In genomic region chr14:68569970-68570409, GRCh38 we compare ENCODE assay signal across 15 cellular contexts.
A peak's percentile ranks its signal among the peaks of the same experiment; 100 is the strongest.
DNase-seq lines count a peak whose midpoint lies in the region; ATAC-seq and TF ChIP-seq lines count a peak whose summit lies in the region.
"Had no signal": no experiment of that assay in that cellular context is flagged by ENCODE, and none has a peak within 500 bp of the region (broad histone marks: within the 10 kb centered on the region; RNA-seq: fewer than 3 reads in every experiment).

No MANE protein-coding gene starts in this region.

- TF ChIP-seq POLR2A in sigmoid colon (IDR thresholded peaks at IDR 0.05): no peak

- H3K4me1 Mint-ChIP-seq in Caco-2 (ENCODE audit: low read depth, unreplicated experiment): peaks cover 14% of the 10 kb centered on the region

- no TSS peak for BruUV-seq in Caco-2 (replicated peaks; lab: Mats Ljungman, UMichigan)

- no peaks in the 10 kb centered on the region for H3K27me3 ChIP-seq in Caco-2 (replicated peaks; ENCODE audit: control insufficient read depth, insufficient read depth, low read length)
- H3K27me3 ChIP-seq in liver (ENCODE audit: control insufficient read depth in 4 of 4, insufficient read depth in 4 of 4, low read length in 3 of 4): no peaks in the 10 kb centered on the region
- H3K27me3 ChIP-seq in sigmoid colon: no peaks in the 10 kb centered on the region

- no peak for TF ChIP-seq EP300 in sigmoid colon (IDR thresholded peaks at IDR 0.05)

- H3K4me1 ChIP-seq in Caco-2 (peaks cover 15% of the 10 kb centered on the region), liver (ENCODE audit: control insufficient read depth in 4 of 4, insufficient read depth in 4 of 4, low read length in 3 of 4) (peaks cover 19 to 48% (median 33%) of the 10 kb centered on the region in 4 donors), sigmoid colon (peaks cover 0 to 30% (median 15%) of the 10 kb centered on the region in 4 donors)

- H3K9me3 ChIP-seq in Caco-2: no peaks in the 10 kb centered on the region
- no peaks in the 10 kb centered on the region for H3K9me3 ChIP-seq in liver (ENCODE audit: control insufficient read depth in 4 of 4, low read length in 3 of 4)
- no peaks in the 10 kb centered on the region for H3K9me3 ChIP-seq in sigmoid colon

- no peak overlapping the region for H3K4me3 Mint-ChIP-seq in Caco-2 (ENCODE audit: unreplicated experiment)
- H3K4me3 Mint-ChIP-seq: activated naive CD8-positive, alpha-beta T cell treated with anti-CD3 and anti-CD28 coated beads for 36 hours; natural killer cell had no signal

- no peaks in the 10 kb centered on the region for H3K36me3 ChIP-seq in Caco-2 (ENCODE audit: control insufficient read depth, insufficient read depth, low read length)
- H3K36me3 ChIP-seq in liver (ENCODE audit: control insufficient read depth in 4 of 4, insufficient read depth in 3 of 4, low read depth in 1 of 4, low read length in 3 of 4): no peaks in the 10 kb centered on the region
- H3K36me3 ChIP-seq in sigmoid colon: no peaks in the 10 kb centered on the region

- intact Hi-C loops in Caco-2 (cut with micrococcal nuclease; ENCODE audit: unreplicated experiment): loop anchor here (5.0 kb wide), 1 partner anchor 93 kb away; no protein-coding TSS in a partner anchor
- intact Hi-C loops in sigmoid colon (cut with DNase I): no loop called here

- peak overlapping the region; percentile 66 for H3K27ac Mint-ChIP-seq in Caco-2 (ENCODE audit: unreplicated experiment)
- H3K27ac Mint-ChIP-seq: activated naive CD8-positive, alpha-beta T cell treated with anti-CD3 and anti-CD28 coated beads for 36 hours; natural killer cell had no signal

- TF ChIP-seq RAD21 in liver (IDR thresholded peaks at IDR 0.05): peak; percentile 48 to 68

- peak overlapping the region; percentile 42 for H3K27ac ChIP-seq in cingulate gyrus (ENCODE audit: low read depth, low read length)
- peak overlapping the region; percentile 67 to 91 for H3K27ac ChIP-seq in liver (ENCODE audit: low read depth in 1 of 2, low read length in 2 of 2)
- peak overlapping the region in 1 of 4 donors; percentile 45 for H3K27ac ChIP-seq in sigmoid colon

- DNase-seq in Caco-2 (no peak), sigmoid colon (peak; percentile 43), SKM-1 treated with dmso at 0.1 percent for 144 hours (lab: John Stamatoyannopoulos, UW; ENCODE audit: unreplicated experiment) (no peak), HPDE6-E6E7 (ENCODE audit: extremely low spot score) (no peak)
- DNase-seq: activated naive CD8-positive, alpha-beta T cell treated with anti-CD3 and anti-CD28 coated beads for 36 hours; DMS53; natural killer cell; NCI-H1105; NCI-H446 treated with DMSO at 0.1 percent for 48 hours; T-helper 1 cell had no signal

- POLR2A ChIA-PET in Caco-2 (lab: Charles Lee): no interaction called here

- peaks cover 5% of the 10 kb centered on the region for H3K36me3 Mint-ChIP-seq in Caco-2 (ENCODE audit: insufficient read depth, unreplicated experiment)
- H3K36me3 Mint-ChIP-seq: natural killer cell had no signal

- no peak for TF ChIP-seq CTCF in Caco-2 (IDR thresholded peaks at IDR 0.05; ENCODE audit: insufficient read depth in 1 of 2, low read depth in 1 of 2, low read length in 1 of 2, severe bottlenecking in 1 of 2, unreplicated experiment in 1 of 2)
- no peak for TF ChIP-seq CTCF in liver (IDR thresholded peaks at IDR 0.05; ENCODE audit: low read depth, low read length, missing input control)
- TF ChIP-seq CTCF in sigmoid colon (IDR thresholded peaks at IDR 0.05): no peak

- no peaks in the 10 kb centered on the region for H3K27me3 Mint-ChIP-seq in Caco-2 (ENCODE audit: insufficient read depth, unreplicated experiment)
- H3K27me3 Mint-ChIP-seq: activated naive CD8-positive, alpha-beta T cell treated with anti-CD3 and anti-CD28 coated beads for 36 hours had no signal

- H3K9ac ChIP-seq in liver (ENCODE audit: low read depth in 1 of 2, low read length in 2 of 2): peak overlapping the region in 1 of 2 donors; percentile 52

- no peak overlapping the region for H3K4me3 ChIP-seq in Caco-2 (ENCODE audit: low read depth, low read length)
- no peak overlapping the region for H3K4me3 ChIP-seq in liver (ENCODE audit: low read depth in 1 of 3, low read length in 3 of 3)
- no peak overlapping the region for H3K4me3 ChIP-seq in sigmoid colon
- H3K4me3 ChIP-seq: coronary artery had no signal

- no peak for ATAC-seq in GM18861 (IDR thresholded peaks at IDR 0.05; ENCODE audit: unreplicated experiment)
- ATAC-seq in GM19455 (IDR thresholded peaks at IDR 0.05; ENCODE audit: unreplicated experiment): no peak
- ATAC-seq: natural killer cell had no signal

- CTCF ChIA-PET in Caco-2 (lab: Charles Lee): interaction anchor here (0.5 kb wide), 1 partner anchor 355 kb away, joined by 8 read pairs; no protein-coding TSS in a partner anchor

- no peaks in the 10 kb centered on the region for H3K9me3 Mint-ChIP-seq in Caco-2 (ENCODE audit: unreplicated experiment)
- H3K9me3 Mint-ChIP-seq: activated naive CD8-positive, alpha-beta T cell treated with anti-CD3 and anti-CD28 coated beads for 36 hours had no signal

- WGBS in liver: 37% methylated on average over 4 of the region's 4 CpGs
- 62 to 76% methylated on average over 4 of the region's 4 CpGs for WGBS in sigmoid colon, 2 donors

TF ChIP-seq in liver, 16 proteins besides CTCF, POLR2A, EP300 and RAD21:
- no peak for TF ChIP-seq GABPA (IDR thresholded peaks at IDR 0.05 in 1 of 2, conservative IDR thresholded peaks at IDR 0.05 in 1 of 2)
- TF ChIP-seq REST (IDR thresholded peaks at IDR 0.05): peak; percentile 80
- TF ChIP-seq HNF4A (conservative IDR thresholded peaks at IDR 0.05): peak; percentile 52 to 67
- TF ChIP-seq NR2F2 (IDR thresholded peaks at IDR 0.05): peak; percentile 26
- TF ChIP-seq HNF4G (IDR thresholded peaks at IDR 0.05): no peak
- peak; percentile 94 for TF ChIP-seq YY1 (IDR thresholded peaks at IDR 0.05)
- TF ChIP-seq JUND (IDR thresholded peaks at IDR 0.05): peak in 1 of 2 donors; percentile 79
- peak; percentile 96 for TF ChIP-seq FOXA2 (IDR thresholded peaks at IDR 0.05)
- peak; percentile 79 for TF ChIP-seq MAX (IDR thresholded peaks at IDR 0.05)
- peak; percentile 88 for TF ChIP-seq SP1 (IDR thresholded peaks at IDR 0.05)
- peak; percentile 47 for TF ChIP-seq ZBTB33 (IDR thresholded peaks at IDR 0.05)
- peak; percentile 75 to 87 for TF ChIP-seq RXRA (IDR thresholded peaks at IDR 0.05)
- peak; percentile 91 for TF ChIP-seq FOXA1 (IDR thresholded peaks at IDR 0.05)
- no peak for TF ChIP-seq TAF1 (conservative IDR thresholded peaks at IDR 0.05)
